ENCODE assay signal across 1 cellular context in genomic region chr19:40662925-40663711, GRCh38.
TF ChIP-seq lines count a peak whose summit lies in the region.

No MANE protein-coding gene starts in this region.

TF ChIP-seq in K562, 482 proteins besides CTCF, POLR2A, EP300 and RAD21 (continued from another document and continues in another):
- TF ChIP-seq MGA (IDR thresholded peaks at IDR 0.05), result peak; percentile 90
- TF ChIP-seq PRMT5 (CRISPR knock-in tag; IDR thresholded peaks at IDR 0.05), result no peak
- peak; percentile 96 for TF ChIP-seq EP400 (IDR thresholded peaks at IDR 0.05)
- TF ChIP-seq ATF7 (IDR thresholded peaks at IDR 0.05), result peak; percentile 67; the same call in 1 of the 2 replicates
- TF ChIP-seq SLC30A9 (CRISPR knock-in tag; IDR thresholded peaks at IDR 0.05), result no peak
- no peak for TF ChIP-seq HDAC3 (IDR thresholded peaks at IDR 0.05; ENCODE audit: borderline replicate concordance, partially characterized antibody)
- TF ChIP-seq KLF10 (CRISPR knock-in tag; IDR thresholded peaks at IDR 0.05), result no peak
- TF ChIP-seq NFATC3 (IDR thresholded peaks at IDR 0.05), result no peak
- no peak for TF ChIP-seq ZNF311 (CRISPR knock-in tag; IDR thresholded peaks at IDR 0.05)
- TF ChIP-seq ID3 (CRISPR knock-in tag; IDR thresholded peaks at IDR 0.05), result no peak
- TF ChIP-seq ID3 (tag; IDR thresholded peaks at IDR 0.05), result peak; percentile 60; the same call in 1 of the 2 replicates
- no peak for TF ChIP-seq ZNF197 (CRISPR knock-in tag; IDR thresholded peaks at IDR 0.05; ENCODE audit: low read depth)
- TF ChIP-seq ZC3H11A (IDR thresholded peaks at IDR 0.05; ENCODE audit: low read depth, low read length), result no peak
- no peak for TF ChIP-seq TCF15 (CRISPR knock-in tag; IDR thresholded peaks at IDR 0.05)
- TF ChIP-seq PHF20 (IDR thresholded peaks at IDR 0.05; ENCODE audit: partially characterized antibody), result peak; percentile 32
- TF ChIP-seq TARDBP (IDR thresholded peaks at IDR 0.05), result peak; percentile 89; the same call in 1 of the 2 replicates
- no peak for TF ChIP-seq ZNF280A (IDR thresholded peaks at IDR 0.05; ENCODE audit: low read depth, partially characterized antibody)
- peak; percentile 8 for TF ChIP-seq NEUROD1 (IDR thresholded peaks at IDR 0.05; ENCODE audit: borderline replicate concordance, low read depth, low read length, partially characterized antibody)
- 0 out of 2 replicates have a peak, but pooled peaks have one; percentile 57 for TF ChIP-seq HNRNPL (IDR thresholded peaks at IDR 0.05; ENCODE audit: low read depth, low read length)
- peak; percentile 36 for TF ChIP-seq RBM25 (IDR thresholded peaks at IDR 0.05; ENCODE audit: low read depth, low read length, severe bottlenecking)
- no peak for TF ChIP-seq SMAD3 (CRISPR knock-in tag; conservative IDR thresholded peaks at IDR 0.05)
- TF ChIP-seq NR2F6 (CRISPR knock-in tag; IDR thresholded peaks at IDR 0.05), result no peak
- no peak for TF ChIP-seq TAF15 (IDR thresholded peaks at IDR 0.05; ENCODE audit: low read depth, low read length)
- no peak for TF ChIP-seq E2F3 (CRISPR knock-in tag; IDR thresholded peaks at IDR 0.05)
- TF ChIP-seq HLTF (IDR thresholded peaks at IDR 0.05), result no peak
- no peak for TF ChIP-seq E2F5 (CRISPR knock-in tag; IDR thresholded peaks at IDR 0.05)
- peak; percentile 21; the same call in 1 of the 2 replicates for TF ChIP-seq CLOCK (CRISPR knock-in tag; IDR thresholded peaks at IDR 0.05; ENCODE audit: borderline replicate concordance)
- TF ChIP-seq ZNF140 (CRISPR knock-in tag; IDR thresholded peaks at IDR 0.05), result no peak
- TF ChIP-seq FOS (IDR thresholded peaks at IDR 0.05; ENCODE audit: extremely low read depth, insufficient read length), result no peak
- TF ChIP-seq TSHZ1 (CRISPR knock-in tag; IDR thresholded peaks at IDR 0.05), result no peak
- no peak for TF ChIP-seq HDAC8 (tag; IDR thresholded peaks at IDR 0.05)
- no peak for TF ChIP-seq CBX3 (IDR thresholded peaks at IDR 0.05; ENCODE audit: borderline replicate concordance in 1 of 2, low read length in 2 of 2)
- no peak for TF ChIP-seq ZNF277 (CRISPR knock-in tag; IDR thresholded peaks at IDR 0.05; ENCODE audit: borderline replicate concordance)
